Comparison of ENCODE assay signal across 21 cellular contexts in genomic region chr5:168889039-168889438, GRCh38.
"Had no signal": no experiment of that assay in that cellular context is flagged by ENCODE, and none has a peak within 500 bp of the region (broad histone marks: within the 10 kb centered on the region; RNA-seq: fewer than 3 reads in every experiment).

No MANE protein-coding gene starts in this region.

- H3K4me3 Mint-ChIP-seq: IgD-negative memory B cell had no signal

- DNase-seq: Kasumi-1, MV-4-11, NCI-H1048, NCI-H1105, NCI-H1417, NCI-H1694, NCI-H187 treated with DMSO at 0.1 percent for 48 hours, NCI-H2029 treated with DMSO at 0.1 percent for 48 hours, NCI-H345, NCI-H446 treated with DMSO at 0.1 percent for 48 hours, NCI-H510A treated with DMSO at 0.1 percent for 48 hours, NCI-H526, Right ventricle myocardium superior, RPMI8226, SIG-M5, T-helper 2 cell had no signal

- ATAC-seq: K562 had no signal

- H3K27me3 ChIP-seq: SJSA1 had no signal

- H3K9me3 ChIP-seq: SJSA1 had no signal

- H3K36me3 ChIP-seq: SJSA1 had no signal

- H3K4me3 ChIP-seq: K562, SJSA1 had no signal

- H3K36me3 Mint-ChIP-seq: IgD-negative memory B cell had no signal

- H3K4me1 Mint-ChIP-seq: IgD-negative memory B cell had no signal

- H3K27ac ChIP-seq: HL-60, KMS-11, SJSA1 had no signal

- H3K27ac Mint-ChIP-seq: IgD-negative memory B cell had no signal

- H3K9me3 Mint-ChIP-seq: IgD-negative memory B cell had no signal
